ENCODE assay signal across 8 cellular contexts in the genomic region with DNA sequence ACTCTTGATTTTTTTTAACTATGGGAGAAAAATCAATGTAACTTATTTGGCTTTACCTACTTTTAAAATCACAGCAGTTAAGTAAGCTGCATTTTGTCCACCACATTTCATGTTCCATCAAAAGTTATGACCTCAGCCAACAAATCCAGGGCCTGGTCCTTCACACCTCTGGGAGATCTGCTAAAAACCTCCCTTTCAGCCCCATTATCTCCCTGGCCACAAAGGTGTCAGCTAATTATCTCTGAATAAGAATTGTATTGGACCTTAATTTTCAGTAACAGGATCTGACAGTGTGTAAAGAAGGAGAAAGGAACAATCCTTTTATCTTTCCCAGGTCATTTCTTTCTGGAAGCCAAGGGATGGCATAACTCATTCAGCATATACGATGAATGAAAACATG.
"Had no signal": no experiment of that assay in that cellular context is flagged by ENCODE, and none has a peak within 500 bp of the region (broad histone marks: within the 10 kb centered on the region; RNA-seq: fewer than 3 reads in every experiment).

No MANE protein-coding gene starts in this region.

- H3K27ac ChIP-seq: GM23248, HL-60 had no signal

- ATAC-seq: HCT116, HepG2 had no signal

- DNase-seq: GM23248, GOT3, H7, HFFc6 had no signal

- H3K4me1 ChIP-seq: HAP-1 had no signal
